ENCODE assay signal across 14 cellular contexts in the genomic region with DNA sequence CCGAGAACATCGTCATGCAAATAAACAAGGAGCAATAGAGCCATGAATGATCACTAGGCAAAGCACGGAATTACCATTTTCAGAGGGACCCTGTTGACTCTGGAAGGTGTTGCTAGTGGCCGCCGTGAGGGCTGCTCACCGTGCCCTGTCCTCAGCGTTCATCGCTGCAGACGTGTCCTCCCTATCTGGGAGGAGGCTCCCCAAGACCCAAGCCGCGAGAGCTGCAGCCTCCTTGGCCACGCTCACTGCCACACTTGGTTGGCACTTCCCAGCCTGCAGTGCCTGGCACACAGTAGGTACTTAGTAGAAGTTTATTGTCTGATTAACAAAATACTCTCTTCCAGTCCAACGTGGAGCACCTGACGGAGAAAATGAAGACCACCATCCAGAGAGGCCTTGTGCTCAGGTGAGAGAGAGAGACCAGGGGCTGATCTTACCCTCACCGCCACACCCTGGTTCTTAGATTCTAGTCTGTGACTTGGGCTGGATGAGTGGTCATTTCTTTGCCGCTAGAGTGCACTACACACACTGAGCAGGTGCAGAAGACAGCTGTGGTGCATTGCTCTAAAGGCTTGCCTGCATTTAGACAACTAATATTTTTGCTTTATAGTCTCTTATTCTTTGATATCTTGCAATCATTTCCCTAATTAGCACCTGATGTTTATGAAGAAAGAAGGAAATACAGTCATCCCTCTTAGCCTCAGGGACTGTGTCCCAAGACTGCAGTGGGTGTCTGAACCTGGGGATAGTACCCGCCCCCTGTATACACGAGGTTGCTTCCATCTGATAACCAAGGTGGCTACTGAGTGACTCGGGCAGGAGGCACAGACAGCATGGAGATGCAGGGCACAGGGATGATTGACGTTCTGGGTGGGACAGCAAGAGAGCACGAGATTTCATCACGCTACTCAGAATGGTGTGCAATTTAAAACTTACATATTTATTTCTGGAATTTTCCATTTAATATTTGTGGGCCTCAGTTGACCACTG. TPM values are rescaled to one million over a fixed set of nuclear protein-coding genes. Genes with fewer than 3 reads are reported as not detected.
DNase-seq lines count a peak whose midpoint lies in the region; ATAC-seq, FAIRE-seq and TF ChIP-seq lines count a peak whose summit lies in the region.
"Had no signal": no experiment of that assay in that cellular context is flagged by ENCODE, and none has a peak within 500 bp of the region (broad histone marks: within the 10 kb centered on the region; RNA-seq: fewer than 3 reads in every experiment).

No MANE protein-coding gene starts in this region.

- peak in 1 of 2 experiments; percentile 17; a peak in 2 of 6 replicates for ATAC-seq in A549
- no peak for ATAC-seq in HG03097 (IDR thresholded peaks at IDR 0.05; ENCODE audit: low FRiP score, unreplicated experiment)
- ATAC-seq: PC-3 had no signal

- TF ChIP-seq CTCF in A549 (IDR thresholded peaks at IDR 0.05) (no peak), HFFc6 (IDR thresholded peaks at IDR 0.05) (no peak)

- H3K36me3 ChIP-seq in GM23248 (ENCODE audit: low read depth) = peaks cover 45% of the 10 kb centered on the region

- H3K9me3 ChIP-seq in A549 = no peaks in the 10 kb centered on the region
- no peaks in the 10 kb centered on the region for H3K9me3 ChIP-seq in GM23248 (ENCODE audit: low read depth)

- H3F3A ChIP-seq in GM23248 (ENCODE audit: insufficient read depth) = peaks cover 56% of the 10 kb centered on the region

- no peak for FAIRE-seq in A549 (lab: Jason Lieb, UNC)

- H3K4me3 ChIP-seq in A549 (no peak overlapping the region), GM23248 (no peak overlapping the region)
- H3K4me3 ChIP-seq: dorsolateral prefrontal cortex had no signal

- no peaks in the 10 kb centered on the region for H4K20me1 ChIP-seq in GM23248 (ENCODE audit: insufficient read depth)

- H2AFZ ChIP-seq in GM23248 = no peak overlapping the region

- CTCF ChIA-PET in A549 (lab: Yijun Ruan, JAX) = no interaction called here

- in situ Hi-C loops in GM23248 (cut with MboI) = no loop called here

- no peak overlapping the region for H3K4me2 ChIP-seq in A549
- H3K4me2 ChIP-seq in GM23248 (ENCODE audit: unreplicated experiment) = no peak overlapping the region

- H3K36me3 Mint-ChIP-seq in activated naive CD8-positive, alpha-beta T cell treated with anti-CD3 and anti-CD28 coated beads for 36 hours = peaks cover 49% of the 10 kb centered on the region
- peaks cover 63% of the 10 kb centered on the region for H3K36me3 Mint-ChIP-seq in HFFc6 (ENCODE audit: low read depth)

- no peaks in the 10 kb centered on the region for H3K9me3 Mint-ChIP-seq in activated naive CD8-positive, alpha-beta T cell treated with anti-CD3 and anti-CD28 coated beads for 36 hours
- H3K9me3 Mint-ChIP-seq in HFFc6 = no peaks in the 10 kb centered on the region

- DNase-seq in A549 (ENCODE audit: low read depth in 1 of 2, low spot score in 1 of 2) (no peak), GM23248 (peak; percentile 79), islet precursor cell (peak; percentile 37), superior temporal gyrus (ENCODE audit: extremely low spot score) (no peak), HFFc6 (no peak)
- no peak for DNase-seq in activated naive CD8-positive, alpha-beta T cell treated with anti-CD3 and anti-CD28 coated beads for 36 hours
- no peak for DNase-seq in NK-92 treated with Interleukin-12 subunit alpha and Interleukin-12 subunit beta, amount 100 ng/mL, for 24 hours (lab: John Stamatoyannopoulos, UW)
- DNase-seq: activated naive CD4-positive, alpha-beta T cell treated with Interleukin-2 at 50 U/mL for 16 hours; brain microvascular endothelial cell; dorsolateral prefrontal cortex; hypothalamus; occipital lobe; PC-3 had no signal

- H3K27ac ChIP-seq in A549 (peak overlapping the region in 1 of 2 experiments; percentile 72; a peak in 4 of 6 replicates), GM23248 (peak overlapping the region; percentile 59)
- H3K27ac ChIP-seq: brain microvascular endothelial cell had no signal

- TF ChIP-seq EP300 in A549 (IDR thresholded peaks at IDR 0.05) = no peak

- POLR2A ChIA-PET in A549 (lab: Yijun Ruan, JAX) = no interaction called here

- no peak for TF ChIP-seq POLR2A in A549 (IDR thresholded peaks at IDR 0.05; ENCODE audit: low read length)

- H3K27me3 Mint-ChIP-seq in activated naive CD8-positive, alpha-beta T cell treated with anti-CD3 and anti-CD28 coated beads for 36 hours = no peaks in the 10 kb centered on the region
- peaks cover 1% of the 10 kb centered on the region; the same call in 1 of the 2 replicates for H3K27me3 Mint-ChIP-seq in HFFc6 (ENCODE audit: insufficient read depth)

- no peaks in the 10 kb centered on the region for H3K27me3 ChIP-seq in GM23248 (replicated peaks; ENCODE audit: insufficient read depth)
- H3K27me3 ChIP-seq: brain microvascular endothelial cell, dorsolateral prefrontal cortex had no signal

- H3K4me1 ChIP-seq in A549 (peaks cover 31% of the 10 kb centered on the region), GM23248 (ENCODE audit: insufficient read depth) (peaks cover 17% of the 10 kb centered on the region)

- H3K27ac Mint-ChIP-seq in activated naive CD8-positive, alpha-beta T cell treated with anti-CD3 and anti-CD28 coated beads for 36 hours = peak overlapping the region; percentile 39
- no peak overlapping the region for H3K27ac Mint-ChIP-seq in HFFc6

- no peaks in the 10 kb centered on the region for H3K79me2 ChIP-seq in GM23248 (ENCODE audit: insufficient read depth)

- no peak overlapping the region for H3K4me3 Mint-ChIP-seq in activated naive CD8-positive, alpha-beta T cell treated with anti-CD3 and anti-CD28 coated beads for 36 hours
- no peak overlapping the region for H3K4me3 Mint-ChIP-seq in HFFc6

- H3K4me1 Mint-ChIP-seq in activated naive CD8-positive, alpha-beta T cell treated with anti-CD3 and anti-CD28 coated beads for 36 hours = no peaks in the 10 kb centered on the region
- peaks cover 6% of the 10 kb centered on the region; the same call in 1 of the 2 replicates for H3K4me1 Mint-ChIP-seq in HFFc6 (ENCODE audit: low read depth)

- no peak for TF ChIP-seq RAD21 in A549 (conservative IDR thresholded peaks at IDR 0.05 in 1 of 2, IDR thresholded peaks at IDR 0.05 in 1 of 2)

- 87% methylated on average over 22 of the region's 22 CpGs for WGBS in A549 (ENCODE audit: missing lambda C conversion rate)
- WGBS in GM23248 (ENCODE audit: low coverage in 1 of 2, low lambda C conversion rate in 2 of 2, missing lambda C conversion rate in 2 of 2), 2 experiments = 79 to 85% methylated on average over 22 of the region's 22 CpGs

- no peaks in the 10 kb centered on the region for H3K9me2 ChIP-seq in GM23248 (ENCODE audit: insufficient read depth)

- H3K9ac ChIP-seq in GM23248 = peak overlapping the region; percentile 36

TF ChIP-seq in A549, 52 proteins besides CTCF, POLR2A, EP300 and RAD21:
- no peak for TF ChIP-seq EHMT2 (IDR thresholded peaks at IDR 0.05; ENCODE audit: low read depth)
- TF ChIP-seq TFCP2L1 (CRISPR knock-in tag; IDR thresholded peaks at IDR 0.05) = no peak
- no peak for TF ChIP-seq MAFK (IDR thresholded peaks at IDR 0.05; ENCODE audit: partially characterized antibody)
- TF ChIP-seq, protein P1, sequence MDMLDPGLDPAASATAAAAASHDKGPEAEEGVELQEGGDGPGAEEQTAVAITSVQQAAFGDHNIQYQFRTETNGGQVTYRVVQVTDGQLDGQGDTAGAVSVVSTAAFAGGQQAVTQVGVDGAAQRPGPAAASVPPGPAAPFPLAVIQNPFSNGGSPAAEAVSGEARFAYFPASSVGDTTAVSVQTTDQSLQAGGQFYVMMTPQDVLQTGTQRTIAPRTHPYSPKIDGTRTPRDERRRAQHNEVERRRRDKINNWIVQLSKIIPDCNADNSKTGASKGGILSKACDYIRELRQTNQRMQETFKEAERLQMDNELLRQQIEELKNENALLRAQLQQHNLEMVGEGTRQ (IDR thresholded peaks at IDR 0.05) = no peak
- TF ChIP-seq POLR2AphosphoS2 (conservative IDR thresholded peaks at IDR 0.05; ENCODE audit: low read length) = peak; percentile 82; the same call in 1 of the 2 replicates

RNA-seq across cellular contexts. Expression of a gene that starts 40.3 kb away (rescaled TPM):
- polyA plus RNA-seq in A549 (2011; rRNA removed) (45.9 and 62.3 TPM in 2 replicates), A549 (2017; fragmentation: RNase III; extraction: RNeasy Plus Mini Kit Qiagen cat#74134 plus additional on column Dnase treatment) (64.0 to 72.0 TPM (median 64.5 TPM) in 3 replicates), GM23248 (2016; fragmentation: Nextera tagmentation; extraction: Ambion mirVana) (79.7 and 81.9 TPM in 2 replicates)
- 59.8 and 62.4 TPM in 2 replicates for polyA plus RNA-seq in A549 (2012; cell fraction: cytosol; rRNA removed)
- polyA plus RNA-seq in A549 (2012; cell fraction: nucleus; rRNA removed) = 123 and 130 TPM in 2 replicates
- 62.6 and 68.0 TPM in 2 replicates for polyA minus RNA-seq in A549 (2011; rRNA and poly(A)+ RNA removed)
- total RNA-seq in GM23248 (2014; rRNA removed; shearing (Covaris generic)) = 75.5 and 94.4 TPM in 2 replicates
- 10 to 100 TPM; 75.3 to 75.5 TPM for total RNA-seq in activated naive CD8-positive, alpha-beta T cell treated with anti-CD3 and anti-CD28 coated beads for 36 hours
- 100 to 1,000 TPM; 106 to 124 (median 112) TPM for total RNA-seq in HFFc6 (2021; fragmentation: NEBNext Ultra II Directional; extraction: Animal tissue kit (Norgen Biotek cat#: 25700))

Comparison
In these comparisons a context has a peak if more than half of its experiments do, and no peak if none do; other contexts are left out.
1. DNase-seq: peak in GM23248 (single experiment) and islet precursor cell (single experiment); none in A549 (0 of 2), activated naive CD8-positive, alpha-beta T cell treated with anti-CD3 and anti-CD28 coated beads for 36 hours (single experiment), superior temporal gyrus (single experiment), HFFc6 (single experiment) and NK-92 treated with Interleukin-12 subunit alpha and Interleukin-12 subunit beta, amount 100 ng/mL, for 24 hours (single experiment).